In the genomic region with DNA sequence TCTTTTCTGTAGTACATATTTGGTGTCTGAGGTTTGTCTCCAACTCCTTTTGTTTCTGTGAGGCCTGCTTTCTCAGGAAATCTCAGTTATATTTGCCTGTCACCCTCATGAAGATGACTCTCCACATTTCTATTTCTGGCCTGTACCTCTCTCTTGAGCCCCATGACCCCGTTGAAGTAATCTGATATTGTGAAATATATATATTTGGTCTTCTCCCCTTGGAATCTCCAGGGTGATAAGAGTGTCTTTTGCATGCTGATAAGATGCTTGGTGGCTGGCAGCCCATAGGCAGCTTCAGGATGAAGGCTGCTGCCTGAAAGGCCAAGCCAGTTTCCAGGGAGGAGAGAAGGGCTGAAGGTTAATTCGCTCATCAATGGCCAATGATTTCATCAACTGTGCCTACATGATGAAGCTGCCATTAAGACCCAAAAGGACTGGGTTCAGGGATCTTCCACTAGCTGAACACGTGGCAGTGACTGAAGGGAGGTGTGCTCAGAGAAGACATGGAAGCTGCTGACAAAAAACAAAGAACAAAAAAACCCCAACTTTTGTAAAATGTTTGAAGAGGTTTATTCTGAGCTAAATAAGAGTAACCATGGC, we compare ENCODE assay signal across 1 cellular context.
TF ChIP-seq lines count a peak whose summit lies in the region.

No MANE protein-coding gene starts in this region.

TF ChIP-seq in K562, 482 proteins besides CTCF, POLR2A, EP300 and RAD21 (continued from another document):
- peak; percentile 69 for TF ChIP-seq ZNF592 (IDR thresholded peaks at IDR 0.05)
- TF ChIP-seq, protein P1, sequence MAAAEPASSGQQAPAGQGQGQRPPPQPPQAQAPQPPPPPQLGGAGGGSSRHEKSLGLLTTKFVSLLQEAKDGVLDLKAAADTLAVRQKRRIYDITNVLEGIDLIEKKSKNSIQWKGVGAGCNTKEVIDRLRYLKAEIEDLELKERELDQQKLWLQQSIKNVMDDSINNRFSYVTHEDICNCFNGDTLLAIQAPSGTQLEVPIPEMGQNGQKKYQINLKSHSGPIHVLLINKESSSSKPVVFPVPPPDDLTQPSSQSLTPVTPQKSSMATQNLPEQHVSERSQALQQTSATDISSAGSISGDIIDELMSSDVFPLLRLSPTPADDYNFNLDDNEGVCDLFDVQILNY (CRISPR knock-in tag; IDR thresholded peaks at IDR 0.05) = no peak
- peak; percentile 25 to 93; a peak in 3 of 4 replicates for TF ChIP-seq RCOR1 (IDR thresholded peaks at IDR 0.05; ENCODE audit: borderline replicate concordance in 1 of 2, low read depth in 2 of 2, low read length in 2 of 2)
- TF ChIP-seq, protein P2, sequence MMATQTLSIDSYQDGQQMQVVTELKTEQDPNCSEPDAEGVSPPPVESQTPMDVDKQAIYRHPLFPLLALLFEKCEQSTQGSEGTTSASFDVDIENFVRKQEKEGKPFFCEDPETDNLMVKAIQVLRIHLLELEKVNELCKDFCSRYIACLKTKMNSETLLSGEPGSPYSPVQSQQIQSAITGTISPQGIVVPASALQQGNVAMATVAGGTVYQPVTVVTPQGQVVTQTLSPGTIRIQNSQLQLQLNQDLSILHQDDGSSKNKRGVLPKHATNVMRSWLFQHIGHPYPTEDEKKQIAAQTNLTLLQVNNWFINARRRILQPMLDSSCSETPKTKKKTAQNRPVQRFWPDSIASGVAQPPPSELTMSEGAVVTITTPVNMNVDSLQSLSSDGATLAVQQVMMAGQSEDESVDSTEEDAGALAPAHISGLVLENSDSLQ (IDR thresholded peaks at IDR 0.05) = 0 out of 2 replicates have a peak, but pooled peaks have one; percentile 17
- TF ChIP-seq RFX1 (IDR thresholded peaks at IDR 0.05) = peak; percentile 31
- TF ChIP-seq KLF16 (IDR thresholded peaks at IDR 0.05) = peak; percentile 36; the same call in 1 of the 2 replicates
- no peak for TF ChIP-seq NCOA6 (IDR thresholded peaks at IDR 0.05)
- TF ChIP-seq CBFA2T3 (IDR thresholded peaks at IDR 0.05) = peak; percentile 71
- no peak for TF ChIP-seq YBX1 (IDR thresholded peaks at IDR 0.05)
- TF ChIP-seq CREB3L1 (IDR thresholded peaks at IDR 0.05; ENCODE audit: borderline replicate concordance, low read depth) = 0 out of 2 replicates have a peak, but pooled peaks have one; percentile 30
- peak in 1 of 2 experiments; percentile 51; a peak in 1 of 4 replicates for TF ChIP-seq TBL1XR1 (IDR thresholded peaks at IDR 0.05; ENCODE audit: low read length in 2 of 2)
- peak; percentile 27; the same call in 1 of the 2 replicates for TF ChIP-seq FOSL1 (tag; conservative IDR thresholded peaks at IDR 0.05)
- no peak for TF ChIP-seq CBX1 (IDR thresholded peaks at IDR 0.05; ENCODE audit: low read depth)
- peak; percentile 55 for TF ChIP-seq SOX6 (IDR thresholded peaks at IDR 0.05)
- 0 out of 4 replicates have a peak, but pooled peaks of 1 of the 2 experiments have one; percentile 59 for TF ChIP-seq TEAD1 (CRISPR knock-in tag; IDR thresholded peaks at IDR 0.05)
- TF ChIP-seq HDGF (IDR thresholded peaks at IDR 0.05) = 0 out of 2 replicates have a peak, but pooled peaks have one; percentile 35
- 0 out of 2 replicates have a peak, but pooled peaks have one; percentile 15 for TF ChIP-seq NR2C1 (IDR thresholded peaks at IDR 0.05)
- no peak for TF ChIP-seq NR2C1 (tag; IDR thresholded peaks at IDR 0.05)
- TF ChIP-seq TEAD4 (IDR thresholded peaks at IDR 0.05; ENCODE audit: low read length) = peak; percentile 59; the same call in 1 of the 2 replicates
- TF ChIP-seq TEAD4 (CRISPR knock-in tag; IDR thresholded peaks at IDR 0.05; ENCODE audit: borderline replicate concordance) = no peak
- no peak for TF ChIP-seq ELF1 (tag; IDR thresholded peaks at IDR 0.05)
- peak; percentile 76 for TF ChIP-seq CTBP1 (IDR thresholded peaks at IDR 0.05; ENCODE audit: borderline replicate concordance)
- TF ChIP-seq NCOR1 (IDR thresholded peaks at IDR 0.05) = peak; percentile 62
- no peak for TF ChIP-seq ZNF197 (CRISPR knock-in tag; IDR thresholded peaks at IDR 0.05; ENCODE audit: low read depth)
- 0 out of 4 replicates have a peak, but pooled peaks of 1 of the 2 experiments have one; percentile 14 for TF ChIP-seq HDAC1 (IDR thresholded peaks at IDR 0.05)
- TF ChIP-seq, protein P3, sequence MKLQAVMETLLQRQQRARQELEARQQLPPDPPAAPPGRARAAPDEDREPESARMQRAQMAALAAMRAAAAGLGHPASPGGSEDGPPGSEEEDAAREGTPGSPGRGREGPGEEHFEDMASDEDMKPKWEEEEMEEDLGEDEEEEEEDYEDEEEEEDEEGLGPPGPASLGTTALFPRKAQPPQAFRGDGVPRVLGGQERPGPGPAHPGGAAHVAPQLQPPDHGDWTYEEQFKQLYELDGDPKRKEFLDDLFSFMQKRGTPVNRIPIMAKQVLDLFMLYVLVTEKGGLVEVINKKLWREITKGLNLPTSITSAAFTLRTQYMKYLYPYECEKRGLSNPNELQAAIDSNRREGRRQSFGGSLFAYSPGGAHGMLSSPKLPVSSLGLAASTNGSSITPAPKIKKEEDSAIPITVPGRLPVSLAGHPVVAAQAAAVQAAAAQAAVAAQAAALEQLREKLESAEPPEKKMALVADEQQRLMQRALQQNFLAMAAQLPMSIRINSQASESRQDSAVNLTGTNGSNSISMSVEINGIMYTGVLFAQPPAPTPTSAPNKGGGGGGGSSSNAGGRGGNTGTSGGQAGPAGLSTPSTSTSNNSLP (IDR thresholded peaks at IDR 0.05; ENCODE audit: borderline replicate concordance, low read depth, low read length) = 0 out of 2 replicates have a peak, but pooled peaks have one; percentile 32
- peak; percentile 42; the same call in 1 of the 2 replicates for TF ChIP-seq ZFX (CRISPR knock-in tag; IDR thresholded peaks at IDR 0.05)
- no peak for TF ChIP-seq RFX7 (CRISPR knock-in tag; IDR thresholded peaks at IDR 0.05)
- TF ChIP-seq TCF3 (CRISPR knock-in tag; IDR thresholded peaks at IDR 0.05) = peak; percentile 56
- TF ChIP-seq NR2C2 (CRISPR knock-in tag; IDR thresholded peaks at IDR 0.05) = no peak
- peak; percentile 51 for TF ChIP-seq NR2C2 (tag; IDR thresholded peaks at IDR 0.05)
- TF ChIP-seq L3MBTL2 (IDR thresholded peaks at IDR 0.05) = peak; percentile 60
- TF ChIP-seq RBM34 (IDR thresholded peaks at IDR 0.05; ENCODE audit: borderline replicate concordance, insufficient read depth, low read length) = no peak
- TF ChIP-seq KDM1A (IDR thresholded peaks at IDR 0.05) = peak; percentile 83 to 84
- TF ChIP-seq HDAC2 (IDR thresholded peaks at IDR 0.05) = 0 out of 2 replicates have a peak, but pooled peaks have one; percentile 37
- peak in 1 of 2 experiments; percentile 50; a peak in 1 of 4 replicates for TF ChIP-seq TRIM24 (IDR thresholded peaks at IDR 0.05)
- TF ChIP-seq MYC (IDR thresholded peaks at IDR 0.05; ENCODE audit: low read depth, low read length) = 0 out of 2 replicates have a peak, but pooled peaks have one; percentile 41
- TF ChIP-seq MYC (CRISPR knock-in tag; IDR thresholded peaks at IDR 0.05; ENCODE audit: borderline replicate concordance, low read depth) = no peak
- TF ChIP-seq, protein P4, sequence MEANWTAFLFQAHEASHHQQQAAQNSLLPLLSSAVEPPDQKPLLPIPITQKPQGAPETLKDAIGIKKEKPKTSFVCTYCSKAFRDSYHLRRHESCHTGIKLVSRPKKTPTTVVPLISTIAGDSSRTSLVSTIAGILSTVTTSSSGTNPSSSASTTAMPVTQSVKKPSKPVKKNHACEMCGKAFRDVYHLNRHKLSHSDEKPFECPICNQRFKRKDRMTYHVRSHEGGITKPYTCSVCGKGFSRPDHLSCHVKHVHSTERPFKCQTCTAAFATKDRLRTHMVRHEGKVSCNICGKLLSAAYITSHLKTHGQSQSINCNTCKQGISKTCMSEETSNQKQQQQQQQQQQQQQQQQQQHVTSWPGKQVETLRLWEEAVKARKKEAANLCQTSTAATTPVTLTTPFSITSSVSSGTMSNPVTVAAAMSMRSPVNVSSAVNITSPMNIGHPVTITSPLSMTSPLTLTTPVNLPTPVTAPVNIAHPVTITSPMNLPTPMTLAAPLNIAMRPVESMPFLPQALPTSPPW (CRISPR knock-in tag; IDR thresholded peaks at IDR 0.05) = peak; percentile 47; the same call in 1 of the 2 replicates
- no peak for TF ChIP-seq HDAC3 (IDR thresholded peaks at IDR 0.05; ENCODE audit: borderline replicate concordance, partially characterized antibody)
- no peak for TF ChIP-seq ZBTB1 (CRISPR knock-in tag; IDR thresholded peaks at IDR 0.05; ENCODE audit: borderline replicate concordance, low read depth)
